Comparison of ENCODE assay signal across 8 cellular contexts in genomic region chr5:121962943-121963342, GRCh38. TPM values are rescaled to one million over a fixed set of nuclear protein-coding genes. Genes with fewer than 3 reads are reported as not detected.
A peak's percentile ranks its signal among the peaks of the same experiment; 100 is the strongest.
DNase-seq lines count a peak whose midpoint lies in the region; ATAC-seq and TF ChIP-seq lines count a peak whose summit lies in the region.

No MANE protein-coding gene starts in this region.

- H3K27ac Mint-ChIP-seq in CD14-positive monocyte (peak overlapping the region in 4 of 7 donors; percentile 21 to 96 (median 62)), chondrocyte (ENCODE audit: unreplicated experiment) (peak overlapping the region; percentile 95), naive B cell (peak overlapping the region; percentile 17 to 100 (median 98))

- H3K4me3 Mint-ChIP-seq in CD14-positive monocyte = peak overlapping the region; percentile 98
- peak overlapping the region; percentile 92 for H3K4me3 Mint-ChIP-seq in chondrocyte (ENCODE audit: unreplicated experiment)
- peak overlapping the region; percentile 1 to 100 (median 99) for H3K4me3 Mint-ChIP-seq in naive B cell

- POLR2A ChIA-PET in HEK293T (lab: Yijun Ruan, JAX) = interaction anchor here (1.7 to 2.0 kb wide), 2 partner anchors 114 to 115 kb away, joined by 5 to 9 read pairs; partner anchors contain the start of gene LOX

- CTCF ChIA-PET in HEK293T (lab: Yijun Ruan, JAX) = interaction anchor here (1.8 kb wide), 1 partner anchor 114 kb away, joined by 5 read pairs; no protein-coding TSS in a partner anchor

- intact Hi-C loops in CD14-positive monocyte (cut with micrococcal nuclease) = no loop called here

- ATAC-seq in naive B cell (ENCODE audit: low read depth in 2 of 2) = no peak

- peaks cover 4 to 6% of the 10 kb centered on the region in 2 donors for H3K36me3 Mint-ChIP-seq in CD14-positive monocyte
- peaks cover 5% of the 10 kb centered on the region for H3K36me3 Mint-ChIP-seq in chondrocyte (ENCODE audit: low read depth)
- H3K36me3 Mint-ChIP-seq in naive B cell = peaks cover 0 to 10% of the 10 kb centered on the region in 2 donors

- H3K4me3 ChIP-seq in Jurkat, Clone E6-1 (ENCODE audit: low read length) = peak overlapping the region; percentile 97

- peaks cover 27% of the 10 kb centered on the region for H3K4me1 Mint-ChIP-seq in CD14-positive monocyte
- peaks cover 28% of the 10 kb centered on the region for H3K4me1 Mint-ChIP-seq in chondrocyte (ENCODE audit: low read depth)
- H3K4me1 Mint-ChIP-seq in naive B cell = peaks cover 32 to 43% (median 38%) of the 10 kb centered on the region in 3 donors

- H3K9me3 Mint-ChIP-seq in CD14-positive monocyte (peaks cover 0 to 7% (median 0%) of the 10 kb centered on the region in 7 donors), chondrocyte (ENCODE audit: low read depth) (peaks cover 5% of the 10 kb centered on the region), naive B cell (peaks cover 0 to 10% (median 4%) of the 10 kb centered on the region in 7 donors)

- TF ChIP-seq CTCF in CD14-positive monocyte (IDR thresholded peaks at IDR 0.05) (no peak), chondrocyte (IDR thresholded peaks at IDR 0.05) (no peak)

- H3K27me3 Mint-ChIP-seq in CD14-positive monocyte (ENCODE audit: low read depth in 3 of 3) (peaks cover 0 to 3% (median 0%) of the 10 kb centered on the region in 3 donors), chondrocyte (ENCODE audit: low read depth) (peaks cover 5% of the 10 kb centered on the region), naive B cell (peaks cover 1 to 16% (median 4%) of the 10 kb centered on the region in 3 donors)

- DNase-seq in CD14-positive monocyte (ENCODE audit: low spot score) (no peak), chondrocyte (ENCODE audit: low spot score) (no peak), naive B cell (no peak), HEK293T (ENCODE audit: extremely low spot score) (no peak), NCI-H82 (lab: John Stamatoyannopoulos, UW) (no peak), nucleus accumbens (lab: John Stamatoyannopoulos, UW) (no peak)
- DNase-seq in Jurkat, Clone E6-1 (ENCODE audit: low read depth, low spot score) = no peak
- no peak for DNase-seq in activated effector memory CD4-positive, alpha-beta T cell treated with Interleukin-2 at 50 U/mL for 16 hours

TF ChIP-seq in HEK293T, 16 proteins besides CTCF, POLR2A, EP300 and RAD21:
- no peak for TF ChIP-seq BHLHE40 (IDR thresholded peaks at IDR 0.05; ENCODE audit: borderline replicate concordance)
- no peak for TF ChIP-seq FOXM1 (IDR thresholded peaks at IDR 0.05; ENCODE audit: borderline replicate concordance)
- TF ChIP-seq L3MBTL2 (conservative IDR thresholded peaks at IDR 0.05) = no peak
- TF ChIP-seq CTBP1 (IDR thresholded peaks at IDR 0.05; ENCODE audit: borderline replicate concordance) = no peak
- TF ChIP-seq LEF1 (IDR thresholded peaks at IDR 0.05; ENCODE audit: borderline replicate concordance) = no peak

RNA-seq across cellular contexts. Expression of gene SRFBP1, which starts 1.2 kb away (rescaled TPM):
- 1 to 10 TPM; 5.3 to 6.2 TPM for polyA plus RNA-seq in CD14-positive monocyte
- 7.0 TPM for polyA plus RNA-seq in Jurkat, Clone E6-1 (2012; ENCODE audit: insufficient read depth, insufficient read length)
- total RNA-seq in chondrocyte = 9.0 to 11.8 TPM (median 9.1 TPM) in 3 replicates
- 10 to 100 TPM in 5 of 6 donors, 1 to 10 TPM in 1; 8.3 to 18.0 (median 14.3) TPM for polyA plus RNA-seq in naive B cell (ENCODE audit: low read depth in 6 of 6)
